In genomic region chr2:86199834-86200177, GRCh38 we compare ENCODE assay signal across 8 cellular contexts. TPM values are rescaled to one million over a fixed set of nuclear protein-coding genes. Genes with fewer than 3 reads are reported as not detected.
DNase-seq lines count a peak whose midpoint lies in the region; ATAC-seq and TF ChIP-seq lines count a peak whose summit lies in the region.

No MANE protein-coding gene starts in this region.

- H3K9me3 ChIP-seq in left ventricle myocardium inferior (replicated peaks): no peaks in the 10 kb centered on the region
- H3K9me3 ChIP-seq in uterus: no peaks in the 10 kb centered on the region

- no peak for DNase-seq in left ventricle myocardium inferior
- DNase-seq in left ventricle myocardium superior: no peak
- DNase-seq in brain microvascular endothelial cell: no peak
- no peak for DNase-seq in mesendoderm
- no peak for DNase-seq in uterus

- TF ChIP-seq POLR2A in uterus (IDR thresholded peaks at IDR 0.05): no peak

- no peak overlapping the region for H4K8ac ChIP-seq in mesendoderm (ENCODE audit: low read depth, low read length)

- peak overlapping the region; percentile 98 for H3K9ac ChIP-seq in mesendoderm (ENCODE audit: low read length)

- H3K4me1 ChIP-seq in left ventricle myocardium inferior (peaks cover 75% of the 10 kb centered on the region), mesendoderm (ENCODE audit: control insufficient read depth, low read depth, low read length) (no peaks in the 10 kb centered on the region), uterus (no peaks in the 10 kb centered on the region)

- intact Hi-C loops in left ventricle myocardium inferior (cut with micrococcal nuclease) (no loop called here), left ventricle myocardium superior (cut with micrococcal nuclease) (no loop called here), uterus (cut with DNase I; ENCODE audit: low total_unique reads) (no loop called here)

- in situ Hi-C loops in brain microvascular endothelial cell (cut with HindIII; ENCODE audit: low pct_ligation_motif_present, low sequenced_read_pairs): no loop called here

- peak overlapping the region; percentile 95 for H3K27ac ChIP-seq in left ventricle myocardium inferior (replicated peaks)
- peak overlapping the region; percentile 68 for H3K27ac ChIP-seq in brain microvascular endothelial cell
- H3K27ac ChIP-seq in mesendoderm (ENCODE audit: low read depth, low read length): no peak overlapping the region
- H3K27ac ChIP-seq in uterus: peak overlapping the region; percentile 71 to 81

- H3K4ac ChIP-seq in mesendoderm (ENCODE audit: low read depth, low read length): no peak overlapping the region

- no peak overlapping the region for H2BK120ac ChIP-seq in mesendoderm (ENCODE audit: low read depth, low read length)

- no peaks in the 10 kb centered on the region for H3K27me3 ChIP-seq in left ventricle myocardium inferior (ENCODE audit: low read depth)
- H3K27me3 ChIP-seq in brain microvascular endothelial cell (replicated peaks): no peaks in the 10 kb centered on the region
- H3K27me3 ChIP-seq in mesendoderm (ENCODE audit: insufficient read depth, low read length, poor library complexity): no peaks in the 10 kb centered on the region
- no peaks in the 10 kb centered on the region for H3K27me3 ChIP-seq in uterus

- H3K4me3 ChIP-seq in left ventricle myocardium inferior (peak overlapping the region; percentile 85), brain microvascular endothelial cell (ENCODE audit: low read depth, low read length) (peak overlapping the region; percentile 93), mesendoderm (ENCODE audit: low read length) (peak overlapping the region; percentile 98), uterus (peak overlapping the region; percentile 50 to 64)

- no peak for TF ChIP-seq CTCF in left ventricle myocardium inferior (IDR thresholded peaks at IDR 0.05; ENCODE audit: borderline replicate concordance)
- TF ChIP-seq CTCF in brain microvascular endothelial cell (IDR thresholded peaks at IDR 0.05; ENCODE audit: low read depth, low read length, missing control alignments): no peak
- no peak for TF ChIP-seq CTCF in uterus (IDR thresholded peaks at IDR 0.05)

- peak overlapping the region; percentile 97 for H3K56ac ChIP-seq in mesendoderm (ENCODE audit: low read length)

- no peak overlapping the region for H3K23ac ChIP-seq in mesendoderm (ENCODE audit: low read length)

- H2BK15ac ChIP-seq in mesendoderm (replicated peaks; ENCODE audit: low read depth): no peak overlapping the region

- ATAC-seq in left ventricle myocardium superior: no peak
- no peak for ATAC-seq in HG03135 (IDR thresholded peaks at IDR 0.05; ENCODE audit: unreplicated experiment)
- no peak for ATAC-seq in GM21529 (IDR thresholded peaks at IDR 0.05; ENCODE audit: unreplicated experiment)
- no peak for ATAC-seq in GM19463 (IDR thresholded peaks at IDR 0.05; ENCODE audit: unreplicated experiment)

- H3K18ac ChIP-seq in mesendoderm (ENCODE audit: low read length): peak overlapping the region; percentile 95

- H3K36me3 ChIP-seq in left ventricle myocardium inferior: no peaks in the 10 kb centered on the region
- H3K36me3 ChIP-seq in brain microvascular endothelial cell (replicated peaks): no peaks in the 10 kb centered on the region
- H3K36me3 ChIP-seq in mesendoderm (ENCODE audit: control insufficient read depth, insufficient read depth, low read length): no peaks in the 10 kb centered on the region
- no peaks in the 10 kb centered on the region for H3K36me3 ChIP-seq in uterus

- WGBS in mesendoderm (ENCODE audit: extremely low coverage, insufficient coverage, low lambda C conversion rate): no CpG with 5 or more reads among the region's 8 CpGs

- no peak overlapping the region for H2AK5ac ChIP-seq in mesendoderm (ENCODE audit: low read length)

- H3K79me2 ChIP-seq in mesendoderm (ENCODE audit: control insufficient read depth, insufficient read depth, low read length): peaks cover 8% of the 10 kb centered on the region

- H4K5ac ChIP-seq in mesendoderm (ENCODE audit: low read length): no peak overlapping the region

- H3K79me1 ChIP-seq in mesendoderm (ENCODE audit: low read length): peaks cover 5% of the 10 kb centered on the region

- H3K4me2 ChIP-seq in mesendoderm (ENCODE audit: low read length): peak overlapping the region; percentile 71

- H2BK5ac ChIP-seq in mesendoderm (ENCODE audit: low read length): no peak overlapping the region

RNA-seq across cellular contexts. Expression of gene MRPL35, which starts 0.5 kb away (rescaled TPM):
- 111 TPM for total RNA-seq in left ventricle myocardium inferior
- total RNA-seq in left ventricle myocardium superior: 101 TPM
- polyA plus RNA-seq in mesendoderm (2013, experiment 1 of 2): 44.1 TPM
- 43.7 TPM for polyA plus RNA-seq in mesendoderm (2013, experiment 2 of 2)
- 10 to 100 TPM; 22.6 to 71.2 (median 31.5) TPM for total RNA-seq in uterus

RNA-seq across cellular contexts. Expression of gene IMMT, which starts 4.5 kb away (rescaled TPM):
- 288 TPM for total RNA-seq in left ventricle myocardium inferior
- 301 TPM for total RNA-seq in left ventricle myocardium superior
- 84.8 TPM for polyA plus RNA-seq in mesendoderm (2013, experiment 1 of 2)
- polyA plus RNA-seq in mesendoderm (2013, experiment 2 of 2): 85.9 TPM
- 10 to 100 TPM in 3 of 4 donors, 1 to 10 TPM in 1; 9.7 to 63.0 (median 36.2) TPM for total RNA-seq in uterus
